12 cellular contexts compared by ENCODE assay signal in genomic region chr2:85911836-85912692, GRCh38. TPM values are rescaled to one million over a fixed set of nuclear protein-coding genes. Genes with fewer than 3 reads are reported as not detected.
DNase-seq lines count a peak whose midpoint lies in the region; ATAC-seq and TF ChIP-seq lines count a peak whose summit lies in the region.
"Had no signal": no experiment of that assay in that cellular context is flagged by ENCODE, and none has a peak within 500 bp of the region (broad histone marks: within the 10 kb centered on the region; RNA-seq: fewer than 3 reads in every experiment).

No MANE protein-coding gene starts in this region.

- no peak overlapping the region for H2BK5ac ChIP-seq in mesendoderm (ENCODE audit: low read length)

- H3K27ac ChIP-seq in mesendoderm (ENCODE audit: low read depth, low read length) (no peak overlapping the region), vagina (peak overlapping the region; percentile 54)
- H3K27ac ChIP-seq: HL-60 had no signal

- peak overlapping the region; percentile 42 for H3K56ac ChIP-seq in mesendoderm (ENCODE audit: low read length)

- no peak overlapping the region for H4K8ac ChIP-seq in mesendoderm (ENCODE audit: low read depth, low read length)

- TF ChIP-seq CTCF in cardiac fibroblast (IDR thresholded peaks at IDR 0.05; ENCODE audit: low read depth, low read length): no peak
- no peak for TF ChIP-seq CTCF in vagina (IDR thresholded peaks at IDR 0.05)

- no peak overlapping the region for H3K23ac ChIP-seq in mesendoderm (ENCODE audit: low read length)

- H3K36me3 ChIP-seq in mesendoderm (ENCODE audit: control insufficient read depth, insufficient read depth, low read length) (no peaks in the 10 kb centered on the region), vagina (no peaks in the 10 kb centered on the region)

- H2AK5ac ChIP-seq in mesendoderm (ENCODE audit: low read length): no peak overlapping the region

- H3K9me3 ChIP-seq in vagina: no peaks in the 10 kb centered on the region

- H3K4me1 ChIP-seq in mesendoderm (ENCODE audit: control insufficient read depth, low read depth, low read length) (peaks cover 2% of the 10 kb centered on the region), vagina (peaks cover 22% of the 10 kb centered on the region)

- WGBS in mesendoderm (ENCODE audit: extremely low coverage, insufficient coverage, low lambda C conversion rate): no CpG with 5 or more reads among the region's 7 CpGs

- intact Hi-C loops in Right ventricle myocardium inferior (cut with DNase I): no loop called here
- intact Hi-C loops in Right ventricle myocardium superior (cut with DNase I): no loop called here
- intact Hi-C loops in vagina (cut with DNase I): no loop called here

- DNase-seq in Right ventricle myocardium inferior (ENCODE audit: missing footprints) (no peak), Right ventricle myocardium superior (no peak), cardiac fibroblast (ENCODE audit: low read depth in 2 of 2) (peak; percentile 78 to 87), mesendoderm (no peak), vagina (ENCODE audit: extremely low spot score in 2 of 2) (no peak)
- DNase-seq in activated CD8-positive, alpha-beta memory T cell treated with anti-CD3 and anti-CD28 coated beads, Interleukin-2, amount 50 U/mL, for 4 hours: no peak
- DNase-seq: CD4-positive, CD25-positive, alpha-beta regulatory T cell; NCI-H774; stimulated activated naive B cell treated with anti-CD40 and anti-IgM and Interleukin-4, amounts not matched to agents 10 μg/mL and 1 μg/mL and 100 μg/mL, for 72 hours had no signal

- H3K4ac ChIP-seq in mesendoderm (ENCODE audit: low read depth, low read length): no peak overlapping the region

- H3K4me3 ChIP-seq in cardiac fibroblast (replicated peaks in 1 of 2; ENCODE audit: low read depth in 2 of 2, low read length in 2 of 2) (no peak overlapping the region), mesendoderm (ENCODE audit: low read length) (no peak overlapping the region), vagina (no peak overlapping the region)

- H2BK15ac ChIP-seq in mesendoderm (replicated peaks; ENCODE audit: low read depth): no peak overlapping the region

- no peak overlapping the region for H2BK120ac ChIP-seq in mesendoderm (ENCODE audit: low read depth, low read length)

- H3K4me2 ChIP-seq in mesendoderm (ENCODE audit: low read length): no peak overlapping the region

- no peaks in the 10 kb centered on the region for H3K79me2 ChIP-seq in mesendoderm (ENCODE audit: control insufficient read depth, insufficient read depth, low read length)

- no peak overlapping the region for H3K9ac ChIP-seq in mesendoderm (ENCODE audit: low read length)

- no peak overlapping the region for H4K5ac ChIP-seq in mesendoderm (ENCODE audit: low read length)

- H3K27me3 ChIP-seq in mesendoderm (ENCODE audit: insufficient read depth, low read length, poor library complexity) (no peaks in the 10 kb centered on the region), vagina (no peaks in the 10 kb centered on the region)

- TF ChIP-seq POLR2A in vagina (IDR thresholded peaks at IDR 0.05): no peak

- no peaks in the 10 kb centered on the region for H3K79me1 ChIP-seq in mesendoderm (ENCODE audit: low read length)

- no peak overlapping the region for H3K18ac ChIP-seq in mesendoderm (ENCODE audit: low read length)

- peak; percentile 17 for ATAC-seq in Right ventricle myocardium inferior
- ATAC-seq in Right ventricle myocardium superior (ENCODE audit: poor library complexity): no peak
- ATAC-seq in HG03520 (IDR thresholded peaks at IDR 0.05; ENCODE audit: unreplicated experiment): no peak
- no peak for ATAC-seq in GM19035 (IDR thresholded peaks at IDR 0.05; ENCODE audit: unreplicated experiment)

RNA-seq across cellular contexts. Expression of gene ST3GAL5, which starts 23.3 kb away (rescaled TPM):
- total RNA-seq in Right ventricle myocardium inferior (6.8 TPM), Right ventricle myocardium superior (5.0 TPM), vagina (16.2 TPM)
- 1.3 TPM for polyA plus RNA-seq in mesendoderm (2013, experiment 1 of 2)
- polyA plus RNA-seq in mesendoderm (2013, experiment 2 of 2): 0.92 TPM

Comparison
In these comparisons a context has a peak if more than half of its experiments do, and no peak if none do; other contexts are left out.
1. DNase-seq: peak in cardiac fibroblast (2 of 2); none in Right ventricle myocardium inferior (single experiment), Right ventricle myocardium superior (single experiment), mesendoderm (single experiment), vagina (0 of 2) and activated CD8-positive, alpha-beta memory T cell treated with anti-CD3 and anti-CD28 coated beads, Interleukin-2, amount 50 U/mL, for 4 hours (single experiment).